3 cellular contexts compared by ENCODE assay signal in genomic region chr10:46631683-46632082, GRCh38. TPM values are rescaled to one million over a fixed set of nuclear protein-coding genes. Genes with fewer than 3 reads are reported as not detected.
"Had no signal": no experiment of that assay in that cellular context is flagged by ENCODE, and none has a peak within 500 bp of the region (broad histone marks: within the 10 kb centered on the region; RNA-seq: fewer than 3 reads in every experiment).

No MANE protein-coding gene starts in this region.

RNA-seq across cellular contexts. Expression of gene SYT15, which starts 52.8 kb away (rescaled TPM):
- total RNA-seq: PC-3, SJCRH30, SK-MEL-5 had no signal
